In genomic region chr4:182019148-182019652, GRCh38 we compare ENCODE assay signal across 11 cellular contexts.
DNase-seq lines count a peak whose midpoint lies in the region; ATAC-seq and FAIRE-seq lines count a peak whose summit lies in the region.
"Had no signal": no experiment of that assay in that cellular context is flagged by ENCODE, and none has a peak within 500 bp of the region (broad histone marks: within the 10 kb centered on the region; RNA-seq: fewer than 3 reads in every experiment).

No MANE protein-coding gene starts in this region.

- DNase-seq in RCC 7860 (ENCODE audit: low spot score): no peak
- no peak for DNase-seq in LoVo (ENCODE audit: low spot score)
- DNase-seq in NCI-H774 (lab: John Stamatoyannopoulos, UW): no peak
- DNase-seq in HPDE6-E6E7 (ENCODE audit: extremely low spot score): no peak
- DNase-seq: kidney, NCI-H2081 had no signal

- no peak for FAIRE-seq in RCC 7860 (lab: Jason Lieb, UNC)
- FAIRE-seq: kidney had no signal

- peak; percentile 85 for ATAC-seq in GM18499 (IDR thresholded peaks at IDR 0.05; ENCODE audit: insufficient read depth, unreplicated experiment)
- peak; percentile 93 for ATAC-seq in GM19397 (IDR thresholded peaks at IDR 0.05; ENCODE audit: unreplicated experiment)
- ATAC-seq in HG02840 (IDR thresholded peaks at IDR 0.05; ENCODE audit: low FRiP score, unreplicated experiment): peak; percentile 82
- peak; percentile 73 for ATAC-seq in HG03520 (IDR thresholded peaks at IDR 0.05; ENCODE audit: unreplicated experiment)
- ATAC-seq: Panc1 had no signal
